Comparison of ENCODE assay signal across 8 cellular contexts in the genomic region with DNA sequence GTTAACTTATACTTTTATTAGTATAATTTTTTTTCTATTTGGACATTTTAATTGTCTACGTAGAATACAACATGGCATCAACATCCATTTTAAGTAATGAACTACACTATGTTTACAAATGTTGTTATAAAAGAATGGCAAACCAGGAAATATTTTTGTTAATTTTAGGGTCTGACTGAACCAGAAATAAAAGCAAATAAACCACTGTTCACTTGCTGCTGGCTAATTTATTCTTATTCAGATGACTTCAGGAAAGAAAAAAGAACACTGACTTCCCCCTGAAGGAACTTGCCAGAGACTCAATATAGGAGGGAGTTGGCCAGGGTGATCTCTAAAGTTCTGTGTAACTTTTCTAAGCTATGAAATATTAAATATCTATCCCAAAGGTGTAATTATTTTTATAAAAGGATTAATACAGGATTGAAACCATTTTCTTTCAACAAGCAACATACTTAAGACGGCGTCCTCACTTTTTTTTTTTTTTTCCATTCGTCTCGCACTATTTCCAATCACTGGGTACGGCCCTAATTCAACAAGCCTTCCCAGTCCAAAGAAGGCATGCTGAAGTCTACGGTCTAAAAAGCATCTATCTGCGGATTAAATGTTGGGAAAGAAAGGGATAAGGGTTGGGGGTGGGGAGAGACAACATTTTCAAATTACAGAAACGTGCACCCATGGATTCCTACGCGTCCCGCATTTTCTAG. TPM values are rescaled to one million over a fixed set of nuclear protein-coding genes. Genes with fewer than 3 reads are reported as not detected.
A peak's percentile ranks its signal among the peaks of the same experiment; 100 is the strongest.
DNase-seq lines count a peak whose midpoint lies in the region; ATAC-seq and TF ChIP-seq lines count a peak whose summit lies in the region.

No MANE protein-coding gene starts in this region.

- TF ChIP-seq POLR2A in thyroid gland (IDR thresholded peaks at IDR 0.05), result no peak

- peak overlapping the region; percentile 66 to 80 for H3K4me3 ChIP-seq in left lung
- H3K4me3 ChIP-seq in thyroid gland (replicated peaks in 1 of 3), result peak overlapping the region; percentile 68 to 96 (median 69)

- peaks cover 49% of the 10 kb centered on the region for H3K4me1 Mint-ChIP-seq in activated T-cell treated with anti-CD3 and anti-CD28 coated beads, Interleukin-2, amount 50 U/mL, for 24 hours (ENCODE audit: low read depth)
- peaks cover 60% of the 10 kb centered on the region for H3K4me1 Mint-ChIP-seq in activated naive CD8-positive, alpha-beta T cell treated with anti-CD3 and anti-CD28 coated beads, Interleukin-2, amount 10 ng/mL, durations not matched to agents 7 days and 5 days

- intact Hi-C loops in left lung (cut with DNase I), result loop anchor here in 1 of 2 donors (10.0 kb wide), 1 partner anchor 86 kb away; no protein-coding TSS in a partner anchor
- intact Hi-C loops in thyroid gland (cut with DNase I), result no loop called here

- no peaks in the 10 kb centered on the region for H3K9me3 Mint-ChIP-seq in activated T-cell treated with anti-CD3 and anti-CD28 coated beads, Interleukin-2, amount 50 U/mL, for 24 hours
- H3K9me3 Mint-ChIP-seq in activated naive CD8-positive, alpha-beta T cell treated with anti-CD3 and anti-CD28 coated beads, Interleukin-2, amount 10 ng/mL, durations not matched to agents 7 days and 5 days, result peaks cover 1% of the 10 kb centered on the region

- 6 to 14% methylated on average over 12 of the region's 12 CpGs for WGBS in thyroid gland, 2 donors

- H3K27ac ChIP-seq in left lung (peak overlapping the region; percentile 85 to 91), thyroid gland (peak overlapping the region in 2 of 3 donors; percentile 64 to 90)

- no peaks in the 10 kb centered on the region for H3K27me3 ChIP-seq in left lung
- H3K27me3 ChIP-seq in thyroid gland, result no peaks in the 10 kb centered on the region

- H3K36me3 ChIP-seq in left lung (no peaks in the 10 kb centered on the region), thyroid gland (no peaks in the 10 kb centered on the region)

- H3K4me1 ChIP-seq in left lung, result peaks cover 9 to 37% of the 10 kb centered on the region in 2 donors
- peaks cover 6 to 12% of the 10 kb centered on the region in 2 donors for H3K4me1 ChIP-seq in thyroid gland

- H3K27ac Mint-ChIP-seq in activated T-cell treated with anti-CD3 and anti-CD28 coated beads, Interleukin-2, amount 50 U/mL, for 24 hours, result peak overlapping the region; percentile 86
- peak overlapping the region; percentile 56 for H3K27ac Mint-ChIP-seq in activated naive CD8-positive, alpha-beta T cell treated with anti-CD3 and anti-CD28 coated beads, Interleukin-2, amount 10 ng/mL, durations not matched to agents 7 days and 5 days

- no peaks in the 10 kb centered on the region for H3K9me3 ChIP-seq in left lung
- no peaks in the 10 kb centered on the region for H3K9me3 ChIP-seq in thyroid gland

- peak overlapping the region; percentile 83 for H3K4me3 Mint-ChIP-seq in activated T-cell treated with anti-CD3 and anti-CD28 coated beads, Interleukin-2, amount 50 U/mL, for 24 hours
- peak overlapping the region; percentile 89 for H3K4me3 Mint-ChIP-seq in activated naive CD8-positive, alpha-beta T cell treated with anti-CD3 and anti-CD28 coated beads, Interleukin-2, amount 10 ng/mL, durations not matched to agents 7 days and 5 days

- POLR2A ChIA-PET in activated naive CD8-positive, alpha-beta T cell treated with anti-CD3 and anti-CD28 coated beads, Interleukin-2, amount 10 ng/mL, durations not matched to agents 7 days and 5 days (lab: Charles Lee), result no interaction called here

- H3K27me3 Mint-ChIP-seq in activated T-cell treated with anti-CD3 and anti-CD28 coated beads, Interleukin-2, amount 50 U/mL, for 24 hours, result peaks cover 13% of the 10 kb centered on the region
- no peaks in the 10 kb centered on the region for H3K27me3 Mint-ChIP-seq in activated naive CD8-positive, alpha-beta T cell treated with anti-CD3 and anti-CD28 coated beads, Interleukin-2, amount 10 ng/mL, durations not matched to agents 7 days and 5 days

- no peaks in the 10 kb centered on the region for H3K36me3 Mint-ChIP-seq in activated T-cell treated with anti-CD3 and anti-CD28 coated beads, Interleukin-2, amount 50 U/mL, for 24 hours (ENCODE audit: low read depth)
- peaks cover 4% of the 10 kb centered on the region for H3K36me3 Mint-ChIP-seq in activated naive CD8-positive, alpha-beta T cell treated with anti-CD3 and anti-CD28 coated beads, Interleukin-2, amount 10 ng/mL, durations not matched to agents 7 days and 5 days

- no peak for DNase-seq in activated T-cell treated with anti-CD3 and anti-CD28 coated beads, Interleukin-2, amount 50 U/mL, for 24 hours
- DNase-seq in activated T-cell treated with anti-CD3 and anti-CD28 coated beads for 4 hours, result no peak
- DNase-seq in activated naive CD8-positive, alpha-beta T cell treated with anti-CD3 and anti-CD28 coated beads, Interleukin-2, amount 10 ng/mL, durations not matched to agents 7 days and 5 days, result no peak
- DNase-seq in left lung, result no peak
- no peak for DNase-seq in thyroid gland

- TF ChIP-seq CTCF in left lung (IDR thresholded peaks at IDR 0.05) (no peak), thyroid gland (IDR thresholded peaks at IDR 0.05) (no peak)

- no peak for ATAC-seq in activated naive CD8-positive, alpha-beta T cell treated with anti-CD3 and anti-CD28 coated beads, Interleukin-2, amount 10 ng/mL, durations not matched to agents 7 days and 5 days (ENCODE audit: low read depth)
- no peak for ATAC-seq in left lung
- ATAC-seq in HG03520 (IDR thresholded peaks at IDR 0.05; ENCODE audit: unreplicated experiment), result no peak
- ATAC-seq in HG03175 (IDR thresholded peaks at IDR 0.05; ENCODE audit: unreplicated experiment), result no peak
- no peak for ATAC-seq in HG02588 (IDR thresholded peaks at IDR 0.05; ENCODE audit: unreplicated experiment)

RNA-seq across cellular contexts. Expression of gene USP6NL, which starts 1.1 kb away (rescaled TPM):
- 1 to 10 TPM; 4.4 to 5.6 TPM for total RNA-seq in activated naive CD8-positive, alpha-beta T cell treated with anti-CD3 and anti-CD28 coated beads, Interleukin-2, amount 10 ng/mL, durations not matched to agents 7 days and 5 days
- 10 to 100 TPM; 16.0 to 18.5 TPM for total RNA-seq in left lung
- total RNA-seq in thyroid gland, result 10 to 100 TPM; 16.7 to 24.3 (median 17.8) TPM
